ENCODE assay signal across 24 cellular contexts in genomic region chr7:66007232-66007631, GRCh38.
"Had no signal": no experiment of that assay in that cellular context is flagged by ENCODE, and none has a peak within 500 bp of the region (broad histone marks: within the 10 kb centered on the region; RNA-seq: fewer than 3 reads in every experiment).

No MANE protein-coding gene starts in this region.

- H3K27me3 ChIP-seq: colonic mucosa, esophagus muscularis mucosa, heart right ventricle, left lung, neural progenitor cell, right lobe of liver, testis, tibial artery had no signal

- H3K4me1 ChIP-seq: colonic mucosa, esophagus muscularis mucosa, heart right ventricle, left lung, parathyroid adenoma, testis, tibial artery had no signal

- H2AFZ ChIP-seq: neural progenitor cell had no signal

- H3K36me3 ChIP-seq: colonic mucosa, esophagus muscularis mucosa, heart right ventricle, left lung, neural progenitor cell, right lobe of liver, tibial artery had no signal

- H3K79me2 ChIP-seq: parathyroid adenoma had no signal

- H3K4me3 ChIP-seq: colonic mucosa, esophagus muscularis mucosa, heart right ventricle, left lung, mucosa of descending colon, neural progenitor cell, right lobe of liver, smooth muscle cell, testis, tibial artery had no signal

- DNase-seq: colonic mucosa; effector CD8-positive, alpha-beta T cell; foreskin melanocyte; glutamatergic neuron; heart right ventricle; hippocampal formation; left cardiac atrium; left lung; mesenchymal stem cell; mucosa of descending colon; naive thymus-derived CD4-positive, alpha-beta T cell; right lobe of liver; stimulated activated CD4-positive, alpha-beta T cell treated with anti-CD3 and anti-CD28 coated beads, Interleukin-12 subunit alpha, Interleukin-12 subunit beta, amount 100 ng/mL, for 4 hours; stimulated activated CD4-positive, alpha-beta T cell treated with anti-CD3 and anti-CD28 coated beads, Interleukin-2, amount 100 ng/mL, for 24 hours; stimulated activated CD4-positive, alpha-beta T cell treated with anti-CD3 and anti-CD28 coated beads, Interleukin-4, amount 100 ng/mL, for 24 hours; stimulated activated naive CD8-positive, alpha-beta T cell treated with anti-CD3 and anti-CD28 coated beads, Interleukin-15, Interleukin-2, amounts not matched to agents 100 U/mL and 50 U/mL, for 24 hours; substantia nigra; testis; tibial artery had no signal

- H3K9ac ChIP-seq: neural progenitor cell, parathyroid adenoma had no signal

- H3K27ac ChIP-seq: colonic mucosa, esophagus muscularis mucosa, heart right ventricle, left lung, neural progenitor cell, parathyroid adenoma, right lobe of liver, testis, tibial artery had no signal

- ATAC-seq: heart right ventricle; left cardiac atrium; left lung; mucosa of descending colon; naive thymus-derived CD4-positive, alpha-beta T cell; right lobe of liver; stimulated activated memory B cell treated with anti-CD40 and anti-IgM and Interleukin-4, amounts not matched to agents 10 μg/mL and 1 μg/mL and 100 μg/mL, for 72 hours; stimulated activated naive CD8-positive, alpha-beta T cell treated with anti-CD3 and anti-CD28 coated beads, Interleukin-15, Interleukin-2, amounts not matched to agents 100 U/mL and 50 U/mL, for 24 hours had no signal

- H3K9me3 ChIP-seq: colonic mucosa, esophagus muscularis mucosa, heart right ventricle, left lung, mucosa of descending colon, right lobe of liver, testis, tibial artery had no signal

- H3K4me2 ChIP-seq: neural progenitor cell, smooth muscle cell had no signal
